Comparison of ENCODE assay signal across 8 cellular contexts in genomic region chr5:38556599-38557308, GRCh38. TPM values are rescaled to one million over a fixed set of nuclear protein-coding genes. Genes with fewer than 3 reads are reported as not detected.
A peak's percentile ranks its signal among the peaks of the same experiment; 100 is the strongest.
DNase-seq lines count a peak whose midpoint lies in the region; ATAC-seq and TF ChIP-seq lines count a peak whose summit lies in the region.

Gene LIFR, minus strand, starts transcription at chr5:38556646. Its CDS starts 25,999 bp downstream, at chr5:38530647.

- DNase-seq in GM10248 (ENCODE audit: extremely low spot score) (peak; percentile 52), NCI-H774 (lab: John Stamatoyannopoulos, UW) (peak; percentile 86), fibroblast of lung (ENCODE audit: low read depth in 2 of 2) (peak; percentile 81 to 84), OCI-M1 (lab: John Stamatoyannopoulos, UW) (no peak)
- peak; percentile 22 for DNase-seq in activated effector memory CD4-positive, alpha-beta T cell treated with Interleukin-2 at 50 U/mL for 16 hours
- peak; percentile 59 for DNase-seq in stimulated activated naive CD8-positive, alpha-beta T cell treated with anti-CD3 and anti-CD28 coated beads, Interleukin-15, Interleukin-2, amounts not matched to agents 100 U/mL and 50 U/mL, for 24 hours

- no peak for TF ChIP-seq CTCF in GM10248 (IDR thresholded peaks at IDR 0.05; ENCODE audit: control extremely low read depth, extremely low read depth, low read depth, missing control alignments)
- TF ChIP-seq CTCF in fibroblast of lung (conservative IDR thresholded peaks at IDR 0.05 in 1 of 2, IDR thresholded peaks at IDR 0.05 in 1 of 2; ENCODE audit: low read depth in 1 of 2, low read length in 2 of 2): no peak

- H3K27me3 ChIP-seq in fibroblast of lung (ENCODE audit: control insufficient read depth, insufficient read depth, low read length) (no peaks in the 10 kb centered on the region), mucosa of stomach (ENCODE audit: control insufficient read depth, insufficient read depth, low read length) (no peaks in the 10 kb centered on the region)

- H3K9ac ChIP-seq in fibroblast of lung (ENCODE audit: insufficient read depth, low read length): peak within 1 kb of the TSS; percentile 76
- peak within 1 kb of the TSS; percentile 90 for H3K9ac ChIP-seq in mucosa of stomach (ENCODE audit: low read length)

- H3K4me3 ChIP-seq in fibroblast of lung (replicated peaks in 1 of 4; ENCODE audit: control extremely low read depth in 1 of 4, insufficient read depth in 1 of 4, low read depth in 3 of 4, low read length in 4 of 4) (peak within 1 kb of the TSS; percentile 77 to 100 (median 90)), mucosa of stomach (ENCODE audit: low read length) (peak within 1 kb of the TSS; percentile 87)

- ATAC-seq in HG02973 (IDR thresholded peaks at IDR 0.05; ENCODE audit: unreplicated experiment): peak; percentile 46
- ATAC-seq in stimulated activated naive CD8-positive, alpha-beta T cell treated with anti-CD3 and anti-CD28 coated beads, Interleukin-15, Interleukin-2, amounts not matched to agents 100 U/mL and 50 U/mL, for 24 hours: peak; percentile 62

- peaks cover 29% of the 10 kb centered on the region for H3K79me2 ChIP-seq in fibroblast of lung (ENCODE audit: control insufficient read depth, insufficient read depth, low read length)

- POLR2A ChIA-PET in GM10248 (lab: Yijun Ruan, JAX): no interaction called here

- H3K36me3 ChIP-seq in fibroblast of lung (ENCODE audit: control insufficient read depth, insufficient read depth, low read length) (no peaks in the 10 kb centered on the region), mucosa of stomach (ENCODE audit: control insufficient read depth, insufficient read depth, low read length) (no peaks in the 10 kb centered on the region)

- peak within 1 kb of the TSS; percentile 74 for H2AFZ ChIP-seq in fibroblast of lung (ENCODE audit: low read length)

- H3K4me1 ChIP-seq in fibroblast of lung (ENCODE audit: control insufficient read depth, extremely low read depth, insufficient read depth, low read length): no peaks in the 10 kb centered on the region
- H3K4me1 ChIP-seq in mucosa of stomach (ENCODE audit: control insufficient read depth, insufficient read depth, low read length): no peaks in the 10 kb centered on the region

- CTCF ChIA-PET in GM10248 (lab: Yijun Ruan, JAX): no interaction called here

- no peaks in the 10 kb centered on the region for H3K9me3 ChIP-seq in fibroblast of lung (ENCODE audit: control insufficient read depth, insufficient read depth, low read depth, low read length)
- H3K9me3 ChIP-seq in mucosa of stomach (ENCODE audit: control insufficient read depth, low read length): no peaks in the 10 kb centered on the region

- H3K27ac ChIP-seq in fibroblast of lung (ENCODE audit: insufficient read depth, low read length): peak within 1 kb of the TSS; percentile 86

- no peaks in the 10 kb centered on the region for H4K20me1 ChIP-seq in fibroblast of lung (ENCODE audit: control insufficient read depth, extremely low read depth, insufficient read depth, low read length)

- H3K4me2 ChIP-seq in fibroblast of lung (ENCODE audit: extremely low read depth, insufficient read depth, low read length): peak within 1 kb of the TSS; percentile 87

RNA-seq across cellular contexts. Expression of gene LIFR, which starts in this region (rescaled TPM):
- 65.1 and 84.5 TPM in 2 replicates for total RNA-seq in fibroblast of lung
- polyA plus RNA-seq in fibroblast of lung: 35.7 and 43.6 TPM in 2 replicates
- polyA plus RNA-seq in fibroblast of lung (2012): 19.8 and 26.6 TPM in 2 replicates
- polyA minus RNA-seq in fibroblast of lung (ENCODE audit: low replicate concordance): 15.3 and 21.3 TPM in 2 replicates
